In the genomic region with DNA sequence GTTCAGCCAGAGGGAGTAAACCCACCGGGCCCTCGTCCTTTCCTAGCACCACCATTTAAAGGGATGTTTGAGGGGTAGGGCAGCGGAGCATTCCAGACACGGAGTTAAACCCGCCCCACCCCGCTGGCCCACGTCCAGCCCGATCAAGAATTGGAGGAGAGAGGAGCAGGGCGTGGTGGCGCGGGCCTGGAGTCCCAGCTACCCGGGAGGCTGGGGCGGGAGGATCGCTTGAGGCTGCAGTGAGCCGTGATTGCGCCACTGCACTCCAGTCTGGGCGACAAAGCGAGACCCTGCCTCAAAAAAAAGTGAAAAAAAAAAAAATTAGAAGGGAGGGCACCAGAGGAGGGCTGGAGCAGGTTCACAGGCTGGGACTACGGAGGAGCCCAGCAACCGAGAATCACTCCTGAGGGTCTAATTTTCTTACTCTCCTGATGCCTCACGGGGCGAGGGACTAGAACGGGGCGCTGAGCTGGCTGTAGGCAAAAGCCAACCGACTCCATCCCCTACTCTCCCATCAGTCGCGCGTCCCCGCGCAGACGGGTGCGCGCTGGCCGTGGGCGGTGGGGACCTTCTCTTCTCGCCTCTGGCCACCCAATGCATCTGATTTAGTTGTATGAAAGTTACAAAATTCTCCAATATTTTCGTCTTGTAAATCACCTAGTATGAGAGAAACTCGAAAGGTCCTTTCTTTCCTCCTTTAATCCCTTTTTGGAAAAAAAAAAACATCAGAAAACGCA, we compare ENCODE assay signal across 8 cellular contexts. TPM values are rescaled to one million over a fixed set of nuclear protein-coding genes. Genes with fewer than 3 reads are reported as not detected.
DNase-seq lines count a peak whose midpoint lies in the region; ATAC-seq and TF ChIP-seq lines count a peak whose summit lies in the region.

No MANE protein-coding gene starts in this region.

- H3K9me3 ChIP-seq in HAP-1 (no peaks in the 10 kb centered on the region), thoracic aorta (no peaks in the 10 kb centered on the region)

- H3K36me3 Mint-ChIP-seq in activated T-cell treated with anti-CD3 and anti-CD28 coated beads, Interleukin-2, amount 50 U/mL, for 72 hours (ENCODE audit: insufficient read depth in 2 of 2) = no peaks in the 10 kb centered on the region
- peaks cover 6% of the 10 kb centered on the region for H3K36me3 Mint-ChIP-seq in natural killer cell treated with Interleukin-12 subunit alpha and Interleukin-12 subunit beta and Interleukin-15 and Interleukin-18, amount 100 ng/mL, for 72 hours

- H3K4me3 Mint-ChIP-seq in activated T-cell treated with anti-CD3 and anti-CD28 coated beads, Interleukin-2, amount 50 U/mL, for 72 hours = peak overlapping the region; percentile 88 to 96
- peak overlapping the region; percentile 89 for H3K4me3 Mint-ChIP-seq in natural killer cell treated with Interleukin-12 subunit alpha and Interleukin-12 subunit beta and Interleukin-15 and Interleukin-18, amount 100 ng/mL, for 72 hours

- peak overlapping the region; percentile 39 for H3K4me3 ChIP-seq in HAP-1
- peak overlapping the region; percentile 72 for H3K4me3 ChIP-seq in thoracic aorta

- peak overlapping the region; percentile 97 for H3K27ac Mint-ChIP-seq in activated T-cell treated with anti-CD3 and anti-CD28 coated beads, Interleukin-2, amount 50 U/mL, for 72 hours
- peak overlapping the region; percentile 89 to 94 for H3K27ac Mint-ChIP-seq in natural killer cell treated with Interleukin-12 subunit alpha and Interleukin-12 subunit beta and Interleukin-15 and Interleukin-18, amount 100 ng/mL, for 72 hours

- no peaks in the 10 kb centered on the region for H3K9me3 Mint-ChIP-seq in activated T-cell treated with anti-CD3 and anti-CD28 coated beads, Interleukin-2, amount 50 U/mL, for 72 hours
- H3K9me3 Mint-ChIP-seq in natural killer cell treated with Interleukin-12 subunit alpha and Interleukin-12 subunit beta and Interleukin-15 and Interleukin-18, amount 100 ng/mL, for 72 hours = no peaks in the 10 kb centered on the region

- H3K27me3 ChIP-seq in HAP-1 (ENCODE audit: low read depth) (no peaks in the 10 kb centered on the region), thoracic aorta (replicated peaks; ENCODE audit: insufficient read depth) (no peaks in the 10 kb centered on the region)

- H3K4me1 ChIP-seq in HAP-1 = peaks cover 48% of the 10 kb centered on the region
- H3K4me1 ChIP-seq in thoracic aorta (ENCODE audit: control insufficient read depth in 1 of 2, low read depth in 2 of 2) = peaks cover 33 to 66% of the 10 kb centered on the region in 2 donors

- no peaks in the 10 kb centered on the region for H3K27me3 Mint-ChIP-seq in activated T-cell treated with anti-CD3 and anti-CD28 coated beads, Interleukin-2, amount 50 U/mL, for 72 hours (ENCODE audit: low read depth)
- no peaks in the 10 kb centered on the region for H3K27me3 Mint-ChIP-seq in natural killer cell treated with Interleukin-12 subunit alpha and Interleukin-12 subunit beta and Interleukin-15 and Interleukin-18, amount 100 ng/mL, for 72 hours

- in situ Hi-C loops in HAP-1 (cut with MboI; ENCODE audit: low sequenced_read_pairs) = no loop called here

- H3K27ac ChIP-seq in thoracic aorta = peak overlapping the region; percentile 92 to 98

- peaks cover 67% of the 10 kb centered on the region for H3K4me1 Mint-ChIP-seq in activated T-cell treated with anti-CD3 and anti-CD28 coated beads, Interleukin-2, amount 50 U/mL, for 72 hours (ENCODE audit: low read depth)
- peaks cover 39 to 52% of the 10 kb centered on the region in 2 donors for H3K4me1 Mint-ChIP-seq in natural killer cell treated with Interleukin-12 subunit alpha and Interleukin-12 subunit beta and Interleukin-15 and Interleukin-18, amount 100 ng/mL, for 72 hours (ENCODE audit: low read depth in 2 of 2)

- no peaks in the 10 kb centered on the region for H3K36me3 ChIP-seq in HAP-1 (replicated peaks)
- H3K36me3 ChIP-seq in thoracic aorta = no peaks in the 10 kb centered on the region

- no peak for TF ChIP-seq CTCF in thoracic aorta (IDR thresholded peaks at IDR 0.05)

- DNase-seq in DMS53 (lab: John Stamatoyannopoulos, UW) (peak; percentile 84), HAP-1 (ENCODE audit: low spot score in 2 of 2) (peak; percentile 60 to 78), NCI-H82 treated with DMSO at 0.1 percent for 48 hours (lab: John Stamatoyannopoulos, UW; ENCODE audit: unreplicated experiment) (peak; percentile 42), fibroblast of the conjunctiva (ENCODE audit: low read depth) (peak; percentile 32), thoracic aorta (ENCODE audit: low spot score) (no peak)
- DNase-seq in activated T-cell treated with anti-CD3 and anti-CD28 coated beads, Interleukin-2, amount 50 U/mL, for 72 hours = peak; percentile 80 to 85
- DNase-seq in natural killer cell treated with Interleukin-12 subunit alpha and Interleukin-12 subunit beta and Interleukin-15 and Interleukin-18, amount 100 ng/mL, for 72 hours (ENCODE audit: low spot score) = peak; percentile 76

- peak; percentile 48 to 56 for ATAC-seq in activated T-cell treated with anti-CD3 and anti-CD28 coated beads, Interleukin-2, amount 50 U/mL, for 72 hours (replicated peaks in 1 of 2)
- ATAC-seq in natural killer cell treated with Interleukin-12 subunit alpha and Interleukin-12 subunit beta and Interleukin-15 and Interleukin-18, amount 100 ng/mL, for 72 hours = peak; percentile 66 to 69
- ATAC-seq in thoracic aorta (ENCODE audit: insufficient number of reproducible peaks, low FRiP score, low read depth) (peak; percentile 6), HG03469 (IDR thresholded peaks at IDR 0.05; ENCODE audit: unreplicated experiment) (no peak)

RNA-seq across cellular contexts. Expression of a gene that starts 6.1 kb away (rescaled TPM):
- total RNA-seq in activated T-cell treated with anti-CD3 and anti-CD28 coated beads, Interleukin-2, amount 50 U/mL, for 72 hours = 10 to 100 TPM; 31.6 to 44.9 TPM
- 100 to 1,000 TPM; 107 to 113 TPM for total RNA-seq in natural killer cell treated with Interleukin-12 subunit alpha and Interleukin-12 subunit beta and Interleukin-15 and Interleukin-18, amount 100 ng/mL, for 72 hours
- total RNA-seq in thoracic aorta = 100 to 1,000 TPM; 178 to 262 TPM

RNA-seq across cellular contexts. Expression of a gene that starts 6.1 kb away (rescaled TPM):
- total RNA-seq in activated T-cell treated with anti-CD3 and anti-CD28 coated beads, Interleukin-2, amount 50 U/mL, for 72 hours = 10 to 100 TPM; 16.5 to 37.6 TPM
- 100 to 1,000 TPM; 160 to 262 TPM for total RNA-seq in natural killer cell treated with Interleukin-12 subunit alpha and Interleukin-12 subunit beta and Interleukin-15 and Interleukin-18, amount 100 ng/mL, for 72 hours
- 100 to 1,000 TPM; 240 to 354 TPM for total RNA-seq in thoracic aorta

RNA-seq across cellular contexts. Expression of a gene that starts 6.4 kb away (rescaled TPM):
- total RNA-seq in activated T-cell treated with anti-CD3 and anti-CD28 coated beads, Interleukin-2, amount 50 U/mL, for 72 hours = 1 to 10 TPM; 2.9 to 3.1 TPM
- 1 to 10 TPM; 1.7 to 4.1 TPM for total RNA-seq in natural killer cell treated with Interleukin-12 subunit alpha and Interleukin-12 subunit beta and Interleukin-15 and Interleukin-18, amount 100 ng/mL, for 72 hours
- 1 to 10 TPM; 1.1 to 1.2 TPM for total RNA-seq in thoracic aorta

RNA-seq across cellular contexts. Expression of a gene that starts 14.7 kb away (rescaled TPM):
- 100 to 1,000 TPM; 122 to 123 TPM for total RNA-seq in activated T-cell treated with anti-CD3 and anti-CD28 coated beads, Interleukin-2, amount 50 U/mL, for 72 hours
- total RNA-seq in natural killer cell treated with Interleukin-12 subunit alpha and Interleukin-12 subunit beta and Interleukin-15 and Interleukin-18, amount 100 ng/mL, for 72 hours = 100 to 1,000 TPM in 1 of 2 donors, 10 to 100 TPM in 1; 94.6 to 113 TPM
- 10 to 100 TPM; 21.2 to 40.1 TPM for total RNA-seq in thoracic aorta

RNA-seq across cellular contexts. Expression of a gene that starts 25.9 kb away (rescaled TPM):
- total RNA-seq in activated T-cell treated with anti-CD3 and anti-CD28 coated beads, Interleukin-2, amount 50 U/mL, for 72 hours = 100 to 1,000 TPM in 1 of 2 donors, 10 to 100 TPM in 1; 91.3 to 101 TPM
- 100 to 1,000 TPM in 1 of 2 donors, 10 to 100 TPM in 1; 90.7 to 226 TPM for total RNA-seq in natural killer cell treated with Interleukin-12 subunit alpha and Interleukin-12 subunit beta and Interleukin-15 and Interleukin-18, amount 100 ng/mL, for 72 hours
- 10 to 100 TPM; 24.8 to 46.8 TPM for total RNA-seq in thoracic aorta

Comparison
In these comparisons a context has a peak if more than half of its experiments do, and no peak if none do; other contexts are left out.
1. RNA of a gene that starts 6.1 kb away (total RNA-seq): 240 to 354 TPM in thoracic aorta and 160 to 262 TPM in natural killer cell treated with Interleukin-12 subunit alpha and Interleukin-12 subunit beta and Interleukin-15 and Interleukin-18, amount 100 ng/mL, for 72 hours; 16.5 to 37.6 TPM in activated T-cell treated with anti-CD3 and anti-CD28 coated beads, Interleukin-2, amount 50 U/mL, for 72 hours; every median in the first group is over 4 times any median in the second.